In the genomic region with DNA sequence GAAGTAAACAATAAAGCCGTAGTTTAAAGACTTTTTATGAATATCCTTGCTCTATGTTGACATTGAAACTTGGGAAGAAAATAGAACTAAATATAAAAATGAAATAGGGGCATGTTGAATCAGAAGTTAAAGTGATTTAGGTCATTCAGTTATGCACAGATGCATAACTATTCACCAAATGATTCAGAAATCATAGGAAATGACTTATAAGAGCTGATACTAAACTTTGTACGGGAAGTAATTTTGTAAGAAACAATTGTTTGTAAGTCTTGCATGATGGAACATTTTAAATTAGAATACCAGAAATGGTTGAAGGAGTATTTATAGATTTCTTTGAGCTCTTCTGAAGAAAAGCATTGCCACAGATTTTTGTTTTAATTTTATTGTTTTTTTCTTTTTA, we compare ENCODE assay signal across 16 cellular contexts.
DNase-seq lines count a peak whose midpoint lies in the region; FAIRE-seq and TF ChIP-seq lines count a peak whose summit lies in the region.
"Had no signal": no experiment of that assay in that cellular context is flagged by ENCODE, and none has a peak within 500 bp of the region (broad histone marks: within the 10 kb centered on the region; RNA-seq: fewer than 3 reads in every experiment).

No MANE protein-coding gene starts in this region.

- no peaks in the 10 kb centered on the region for H3K36me3 ChIP-seq in bronchial epithelial cell (ENCODE audit: control insufficient read depth, insufficient read depth, low read length)
- no peaks in the 10 kb centered on the region for H3K36me3 ChIP-seq in kidney (ENCODE audit: control insufficient read depth in 1 of 2, insufficient read depth in 2 of 2, low read length in 2 of 2)
- H3K36me3 ChIP-seq: BLaER1, HAP-1 had no signal

- no peak overlapping the region for H3K27ac ChIP-seq in kidney (ENCODE audit: low read depth in 2 of 2, low read length in 2 of 2)
- H3K27ac ChIP-seq: BLaER1 had no signal

- H3K27me3 ChIP-seq in bronchial epithelial cell (ENCODE audit: control insufficient read depth, insufficient read depth, low read length): no peaks in the 10 kb centered on the region
- H3K27me3 ChIP-seq: BLaER1 had no signal

- FAIRE-seq in bronchial epithelial cell (lab: Jason Lieb, UNC): no peak
- FAIRE-seq in kidney (lab: Jason Lieb, UNC): peak; percentile 80
- FAIRE-seq in frontal cortex (lab: Jason Lieb, UNC): no peak
- FAIRE-seq: H1 had no signal

- peak; percentile 50 for DNase-seq in HCEC 1CT
- peak; percentile 65 for DNase-seq in bronchial epithelial cell (ENCODE audit: low read depth)
- peak; percentile 23 for DNase-seq in epithelial cell of esophagus (ENCODE audit: low read depth)
- no peak for DNase-seq in kidney
- DNase-seq in frontal cortex (ENCODE audit: low spot score in 2 of 2): no peak
- DNase-seq in hippocampal formation (lab: John Stamatoyannopoulos, UW): no peak
- DNase-seq in stimulated activated naive CD4-positive, alpha-beta T cell (lab: John Stamatoyannopoulos, UW): no peak
- DNase-seq: 8988T; AML-193; CD4-positive, CD25-positive, alpha-beta regulatory T cell; DMS53; GF-D8; HFFc6 had no signal

- intact Hi-C loops in kidney (cut with DNase I): no loop called here

- H3K4me1 ChIP-seq in kidney (ENCODE audit: control insufficient read depth in 1 of 2, insufficient read depth in 1 of 2, low read depth in 1 of 2, low read length in 2 of 2): no peaks in the 10 kb centered on the region
- H3K4me1 ChIP-seq: BLaER1, HAP-1 had no signal

- H3K9me3 ChIP-seq in kidney (ENCODE audit: control insufficient read depth in 1 of 2, low read length in 2 of 2): no peaks in the 10 kb centered on the region
- H3K9me3 ChIP-seq: BLaER1, HAP-1 had no signal

- no peak for TF ChIP-seq CTCF in bronchial epithelial cell (IDR thresholded peaks at IDR 0.05; ENCODE audit: insufficient read depth, low read length, severe bottlenecking)
- TF ChIP-seq CTCF in epithelial cell of esophagus (IDR thresholded peaks at IDR 0.05; ENCODE audit: insufficient read depth, low read depth, low read length, missing control alignments): no peak
- no peak for TF ChIP-seq CTCF in kidney (IDR thresholded peaks at IDR 0.05; ENCODE audit: borderline replicate concordance, extremely low read depth, insufficient read depth)

- H3K4me3 ChIP-seq in bronchial epithelial cell (ENCODE audit: low read depth, low read length) (no peak overlapping the region), epithelial cell of esophagus (ENCODE audit: low read length) (no peak overlapping the region), kidney (ENCODE audit: low read length in 2 of 2) (no peak overlapping the region)
- H3K4me3 ChIP-seq: BLaER1, HAP-1 had no signal

- H3K9ac ChIP-seq in kidney (ENCODE audit: low read length in 2 of 2): no peak overlapping the region
- H3K9ac ChIP-seq: BLaER1 had no signal

Comparison
In these comparisons a context has a peak if more than half of its experiments do, and no peak if none do; other contexts are left out.
1. DNase-seq: peak in HCEC 1CT (single experiment), bronchial epithelial cell (single experiment) and epithelial cell of esophagus (single experiment); none in kidney (single experiment), frontal cortex (0 of 2), hippocampal formation (0 of 2) and stimulated activated naive CD4-positive, alpha-beta T cell (0 of 6).